In the genomic region with DNA sequence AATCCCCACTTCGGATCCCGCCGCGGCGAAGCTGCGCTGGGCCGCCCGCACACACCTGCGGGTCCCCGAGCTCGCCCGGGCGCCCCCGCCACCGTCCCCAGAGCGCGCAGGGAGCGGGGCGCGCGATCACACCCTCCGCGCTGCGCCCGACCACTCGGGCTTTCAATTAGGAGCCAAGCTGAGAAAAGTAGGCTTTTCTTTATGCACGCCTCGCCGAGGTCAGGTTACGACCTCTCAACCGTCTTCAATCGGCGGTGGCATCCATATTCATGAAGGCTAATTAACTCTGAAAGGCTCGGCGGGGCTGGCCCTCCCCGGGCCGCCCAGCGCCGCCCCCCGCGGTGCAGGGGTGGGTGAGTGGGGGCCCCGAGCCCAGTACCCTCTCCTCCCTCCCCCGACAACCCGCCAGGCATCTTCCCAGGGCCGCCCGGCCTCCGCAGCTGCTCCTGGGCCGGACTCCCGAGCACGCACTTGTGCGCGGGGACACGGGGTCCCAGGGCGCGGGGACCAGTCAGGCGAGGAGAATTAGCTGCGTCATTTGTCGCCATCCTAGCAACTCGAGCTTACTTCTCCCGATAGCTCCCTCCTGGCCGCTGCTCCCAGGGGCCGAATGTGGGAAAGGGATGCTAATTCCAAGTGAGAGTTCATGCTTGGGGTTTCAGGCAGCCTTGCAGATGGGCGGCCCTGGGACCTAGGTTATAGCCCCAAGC, we compare ENCODE assay signal across 1 cellular context.
TF ChIP-seq lines count a peak whose summit lies in the region.

No MANE protein-coding gene starts in this region.

TF ChIP-seq in HEK293, 187 proteins besides CTCF, POLR2A, EP300 and RAD21 (continued from another document):
- TF ChIP-seq, protein P1, sequence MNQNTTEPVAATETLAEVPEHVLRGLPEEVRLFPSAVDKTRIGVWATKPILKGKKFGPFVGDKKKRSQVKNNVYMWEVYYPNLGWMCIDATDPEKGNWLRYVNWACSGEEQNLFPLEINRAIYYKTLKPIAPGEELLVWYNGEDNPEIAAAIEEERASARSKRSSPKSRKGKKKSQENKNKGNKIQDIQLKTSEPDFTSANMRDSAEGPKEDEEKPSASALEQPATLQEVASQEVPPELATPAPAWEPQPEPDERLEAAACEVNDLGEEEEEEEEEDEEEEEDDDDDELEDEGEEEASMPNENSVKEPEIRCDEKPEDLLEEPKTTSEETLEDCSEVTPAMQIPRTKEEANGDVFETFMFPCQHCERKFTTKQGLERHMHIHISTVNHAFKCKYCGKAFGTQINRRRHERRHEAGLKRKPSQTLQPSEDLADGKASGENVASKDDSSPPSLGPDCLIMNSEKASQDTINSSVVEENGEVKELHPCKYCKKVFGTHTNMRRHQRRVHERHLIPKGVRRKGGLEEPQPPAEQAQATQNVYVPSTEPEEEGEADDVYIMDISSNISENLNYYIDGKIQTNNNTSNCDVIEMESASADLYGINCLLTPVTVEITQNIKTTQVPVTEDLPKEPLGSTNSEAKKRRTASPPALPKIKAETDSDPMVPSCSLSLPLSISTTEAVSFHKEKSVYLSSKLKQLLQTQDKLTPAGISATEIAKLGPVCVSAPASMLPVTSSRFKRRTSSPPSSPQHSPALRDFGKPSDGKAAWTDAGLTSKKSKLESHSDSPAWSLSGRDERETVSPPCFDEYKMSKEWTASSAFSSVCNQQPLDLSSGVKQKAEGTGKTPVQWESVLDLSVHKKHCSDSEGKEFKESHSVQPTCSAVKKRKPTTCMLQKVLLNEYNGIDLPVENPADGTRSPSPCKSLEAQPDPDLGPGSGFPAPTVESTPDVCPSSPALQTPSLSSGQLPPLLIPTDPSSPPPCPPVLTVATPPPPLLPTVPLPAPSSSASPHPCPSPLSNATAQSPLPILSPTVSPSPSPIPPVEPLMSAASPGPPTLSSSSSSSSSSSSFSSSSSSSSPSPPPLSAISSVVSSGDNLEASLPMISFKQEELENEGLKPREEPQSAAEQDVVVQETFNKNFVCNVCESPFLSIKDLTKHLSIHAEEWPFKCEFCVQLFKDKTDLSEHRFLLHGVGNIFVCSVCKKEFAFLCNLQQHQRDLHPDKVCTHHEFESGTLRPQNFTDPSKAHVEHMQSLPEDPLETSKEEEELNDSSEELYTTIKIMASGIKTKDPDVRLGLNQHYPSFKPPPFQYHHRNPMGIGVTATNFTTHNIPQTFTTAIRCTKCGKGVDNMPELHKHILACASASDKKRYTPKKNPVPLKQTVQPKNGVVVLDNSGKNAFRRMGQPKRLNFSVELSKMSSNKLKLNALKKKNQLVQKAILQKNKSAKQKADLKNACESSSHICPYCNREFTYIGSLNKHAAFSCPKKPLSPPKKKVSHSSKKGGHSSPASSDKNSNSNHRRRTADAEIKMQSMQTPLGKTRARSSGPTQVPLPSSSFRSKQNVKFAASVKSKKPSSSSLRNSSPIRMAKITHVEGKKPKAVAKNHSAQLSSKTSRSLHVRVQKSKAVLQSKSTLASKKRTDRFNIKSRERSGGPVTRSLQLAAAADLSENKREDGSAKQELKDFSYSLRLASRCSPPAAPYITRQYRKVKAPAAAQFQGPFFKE (tag by site-specific recombination; IDR thresholded peaks at IDR 0.05; ENCODE audit: borderline replicate concordance), result no peak
- TF ChIP-seq, protein P2, sequence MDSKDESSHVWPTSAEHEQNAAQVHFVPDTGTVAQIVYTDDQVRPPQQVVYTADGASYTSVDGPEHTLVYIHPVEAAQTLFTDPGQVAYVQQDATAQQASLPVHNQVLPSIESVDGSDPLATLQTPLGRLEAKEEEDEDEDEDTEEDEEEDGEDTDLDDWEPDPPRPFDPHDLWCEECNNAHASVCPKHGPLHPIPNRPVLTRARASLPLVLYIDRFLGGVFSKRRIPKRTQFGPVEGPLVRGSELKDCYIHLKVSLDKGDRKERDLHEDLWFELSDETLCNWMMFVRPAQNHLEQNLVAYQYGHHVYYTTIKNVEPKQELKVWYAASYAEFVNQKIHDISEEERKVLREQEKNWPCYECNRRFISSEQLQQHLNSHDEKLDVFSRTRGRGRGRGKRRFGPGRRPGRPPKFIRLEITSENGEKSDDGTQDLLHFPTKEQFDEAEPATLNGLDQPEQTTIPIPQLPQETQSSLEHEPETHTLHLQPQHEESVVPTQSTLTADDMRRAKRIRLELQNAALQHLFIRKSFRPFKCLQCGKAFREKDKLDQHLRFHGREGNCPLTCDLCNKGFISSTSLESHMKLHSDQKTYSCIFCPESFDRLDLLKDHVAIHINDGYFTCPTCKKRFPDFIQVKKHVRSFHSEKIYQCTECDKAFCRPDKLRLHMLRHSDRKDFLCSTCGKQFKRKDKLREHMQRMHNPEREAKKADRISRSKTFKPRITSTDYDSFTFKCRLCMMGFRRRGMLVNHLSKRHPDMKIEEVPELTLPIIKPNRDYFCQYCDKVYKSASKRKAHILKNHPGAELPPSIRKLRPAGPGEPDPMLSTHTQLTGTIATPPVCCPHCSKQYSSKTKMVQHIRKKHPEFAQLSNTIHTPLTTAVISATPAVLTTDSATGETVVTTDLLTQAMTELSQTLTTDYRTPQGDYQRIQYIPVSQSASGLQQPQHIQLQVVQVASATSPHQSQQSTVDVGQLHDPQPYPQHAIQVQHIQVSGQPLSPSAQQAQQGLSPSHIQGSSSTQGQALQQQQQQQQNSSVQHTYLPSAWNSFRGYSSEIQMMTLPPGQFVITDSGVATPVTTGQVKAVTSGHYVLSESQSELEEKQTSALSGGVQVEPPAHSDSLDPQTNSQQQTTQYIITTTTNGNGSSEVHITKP (tag by site-specific recombination; IDR thresholded peaks at IDR 0.05), result no peak
- TF ChIP-seq, protein P3, sequence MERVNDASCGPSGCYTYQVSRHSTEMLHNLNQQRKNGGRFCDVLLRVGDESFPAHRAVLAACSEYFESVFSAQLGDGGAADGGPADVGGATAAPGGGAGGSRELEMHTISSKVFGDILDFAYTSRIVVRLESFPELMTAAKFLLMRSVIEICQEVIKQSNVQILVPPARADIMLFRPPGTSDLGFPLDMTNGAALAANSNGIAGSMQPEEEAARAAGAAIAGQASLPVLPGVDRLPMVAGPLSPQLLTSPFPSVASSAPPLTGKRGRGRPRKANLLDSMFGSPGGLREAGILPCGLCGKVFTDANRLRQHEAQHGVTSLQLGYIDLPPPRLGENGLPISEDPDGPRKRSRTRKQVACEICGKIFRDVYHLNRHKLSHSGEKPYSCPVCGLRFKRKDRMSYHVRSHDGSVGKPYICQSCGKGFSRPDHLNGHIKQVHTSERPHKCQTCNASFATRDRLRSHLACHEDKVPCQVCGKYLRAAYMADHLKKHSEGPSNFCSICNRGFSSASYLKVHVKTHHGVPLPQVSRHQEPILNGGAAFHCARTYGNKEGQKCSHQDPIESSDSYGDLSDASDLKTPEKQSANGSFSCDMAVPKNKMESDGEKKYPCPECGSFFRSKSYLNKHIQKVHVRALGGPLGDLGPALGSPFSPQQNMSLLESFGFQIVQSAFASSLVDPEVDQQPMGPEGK (tag by site-specific recombination; IDR thresholded peaks at IDR 0.05), result peak; percentile 54
- TF ChIP-seq, protein P4, sequence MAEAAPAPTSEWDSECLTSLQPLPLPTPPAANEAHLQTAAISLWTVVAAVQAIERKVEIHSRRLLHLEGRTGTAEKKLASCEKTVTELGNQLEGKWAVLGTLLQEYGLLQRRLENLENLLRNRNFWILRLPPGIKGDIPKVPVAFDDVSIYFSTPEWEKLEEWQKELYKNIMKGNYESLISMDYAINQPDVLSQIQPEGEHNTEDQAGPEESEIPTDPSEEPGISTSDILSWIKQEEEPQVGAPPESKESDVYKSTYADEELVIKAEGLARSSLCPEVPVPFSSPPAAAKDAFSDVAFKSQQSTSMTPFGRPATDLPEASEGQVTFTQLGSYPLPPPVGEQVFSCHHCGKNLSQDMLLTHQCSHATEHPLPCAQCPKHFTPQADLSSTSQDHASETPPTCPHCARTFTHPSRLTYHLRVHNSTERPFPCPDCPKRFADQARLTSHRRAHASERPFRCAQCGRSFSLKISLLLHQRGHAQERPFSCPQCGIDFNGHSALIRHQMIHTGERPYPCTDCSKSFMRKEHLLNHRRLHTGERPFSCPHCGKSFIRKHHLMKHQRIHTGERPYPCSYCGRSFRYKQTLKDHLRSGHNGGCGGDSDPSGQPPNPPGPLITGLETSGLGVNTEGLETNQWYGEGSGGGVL (tag by site-specific recombination; IDR thresholded peaks at IDR 0.05), result peak; percentile 91
- TF ChIP-seq, protein P5, sequence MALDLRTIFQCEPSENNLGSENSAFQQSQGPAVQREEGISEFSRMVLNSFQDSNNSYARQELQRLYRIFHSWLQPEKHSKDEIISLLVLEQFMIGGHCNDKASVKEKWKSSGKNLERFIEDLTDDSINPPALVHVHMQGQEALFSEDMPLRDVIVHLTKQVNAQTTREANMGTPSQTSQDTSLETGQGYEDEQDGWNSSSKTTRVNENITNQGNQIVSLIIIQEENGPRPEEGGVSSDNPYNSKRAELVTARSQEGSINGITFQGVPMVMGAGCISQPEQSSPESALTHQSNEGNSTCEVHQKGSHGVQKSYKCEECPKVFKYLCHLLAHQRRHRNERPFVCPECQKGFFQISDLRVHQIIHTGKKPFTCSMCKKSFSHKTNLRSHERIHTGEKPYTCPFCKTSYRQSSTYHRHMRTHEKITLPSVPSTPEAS (tag by site-specific recombination; IDR thresholded peaks at IDR 0.05), result no peak
- TF ChIP-seq, protein P6, sequence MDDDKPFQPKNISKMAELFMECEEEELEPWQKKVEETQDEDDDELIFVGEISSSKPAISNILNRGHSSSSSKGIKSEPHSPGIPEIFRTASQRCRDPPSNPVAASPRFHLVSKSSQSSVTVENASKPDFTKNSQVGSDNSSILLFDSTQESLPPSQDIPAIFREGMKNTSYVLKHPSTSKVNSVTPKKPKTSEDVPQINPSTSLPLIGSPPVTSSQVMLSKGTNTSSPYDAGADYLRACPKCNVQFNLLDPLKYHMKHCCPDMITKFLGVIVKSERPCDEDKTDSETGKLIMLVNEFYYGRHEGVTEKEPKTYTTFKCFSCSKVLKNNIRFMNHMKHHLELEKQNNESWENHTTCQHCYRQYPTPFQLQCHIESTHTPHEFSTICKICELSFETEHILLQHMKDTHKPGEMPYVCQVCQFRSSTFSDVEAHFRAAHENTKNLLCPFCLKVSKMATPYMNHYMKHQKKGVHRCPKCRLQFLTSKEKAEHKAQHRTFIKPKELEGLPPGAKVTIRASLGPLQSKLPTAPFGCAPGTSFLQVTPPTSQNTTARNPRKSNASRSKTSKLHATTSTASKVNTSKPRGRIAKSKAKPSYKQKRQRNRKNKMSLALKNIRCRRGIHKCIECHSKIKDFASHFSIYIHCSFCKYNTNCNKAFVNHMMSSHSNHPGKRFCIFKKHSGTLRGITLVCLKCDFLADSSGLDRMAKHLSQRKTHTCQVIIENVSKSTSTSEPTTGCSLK (tag by site-specific recombination; IDR thresholded peaks at IDR 0.05), result no peak
- TF ChIP-seq GLIS1 (tag by site-specific recombination; IDR thresholded peaks at IDR 0.05) (peak; percentile 48; the same call in 1 of the 2 replicates), SP2 (tag by site-specific recombination; IDR thresholded peaks at IDR 0.05) (0 out of 2 replicates have a peak, but pooled peaks have one; percentile 22), ZIC2 (tag by site-specific recombination; IDR thresholded peaks at IDR 0.05) (no peak), ZBTB8A (tag by site-specific recombination; IDR thresholded peaks at IDR 0.05) (peak; percentile 77), EGR2 (tag by site-specific recombination; IDR thresholded peaks at IDR 0.05; ENCODE audit: low read depth) (no peak), PRDM1 (tag by site-specific recombination; IDR thresholded peaks at IDR 0.05) (peak; percentile 51), ZNF335 (tag by site-specific recombination; conservative IDR thresholded peaks at IDR 0.05) (peak; percentile 38; the same call in 1 of the 2 replicates), ZBTB48 (tag by site-specific recombination; IDR thresholded peaks at IDR 0.05) (0 out of 2 replicates have a peak, but pooled peaks have one; percentile 25), ZBTB20 (tag by site-specific recombination; IDR thresholded peaks at IDR 0.05) (peak; percentile 31; the same call in 1 of the 2 replicates)
- TF ChIP-seq, protein P7, sequence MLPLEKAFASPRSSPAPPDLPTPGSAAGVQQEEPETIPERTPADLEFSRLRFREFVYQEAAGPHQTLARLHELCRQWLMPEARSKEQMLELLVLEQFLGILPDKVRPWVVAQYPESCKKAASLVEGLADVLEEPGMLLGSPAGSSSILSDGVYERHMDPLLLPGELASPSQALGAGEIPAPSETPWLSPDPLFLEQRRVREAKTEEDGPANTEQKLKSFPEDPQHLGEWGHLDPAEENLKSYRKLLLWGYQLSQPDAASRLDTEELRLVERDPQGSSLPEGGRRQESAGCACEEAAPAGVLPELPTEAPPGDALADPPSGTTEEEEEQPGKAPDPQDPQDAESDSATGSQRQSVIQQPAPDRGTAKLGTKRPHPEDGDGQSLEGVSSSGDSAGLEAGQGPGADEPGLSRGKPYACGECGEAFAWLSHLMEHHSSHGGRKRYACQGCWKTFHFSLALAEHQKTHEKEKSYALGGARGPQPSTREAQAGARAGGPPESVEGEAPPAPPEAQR (tag by site-specific recombination; IDR thresholded peaks at IDR 0.05), result no peak
- TF ChIP-seq, protein P8, sequence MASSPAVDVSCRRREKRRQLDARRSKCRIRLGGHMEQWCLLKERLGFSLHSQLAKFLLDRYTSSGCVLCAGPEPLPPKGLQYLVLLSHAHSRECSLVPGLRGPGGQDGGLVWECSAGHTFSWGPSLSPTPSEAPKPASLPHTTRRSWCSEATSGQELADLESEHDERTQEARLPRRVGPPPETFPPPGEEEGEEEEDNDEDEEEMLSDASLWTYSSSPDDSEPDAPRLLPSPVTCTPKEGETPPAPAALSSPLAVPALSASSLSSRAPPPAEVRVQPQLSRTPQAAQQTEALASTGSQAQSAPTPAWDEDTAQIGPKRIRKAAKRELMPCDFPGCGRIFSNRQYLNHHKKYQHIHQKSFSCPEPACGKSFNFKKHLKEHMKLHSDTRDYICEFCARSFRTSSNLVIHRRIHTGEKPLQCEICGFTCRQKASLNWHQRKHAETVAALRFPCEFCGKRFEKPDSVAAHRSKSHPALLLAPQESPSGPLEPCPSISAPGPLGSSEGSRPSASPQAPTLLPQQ (tag by site-specific recombination; IDR thresholded peaks at IDR 0.05), result peak; percentile 21; the same call in 1 of the 2 replicates
- TF ChIP-seq, protein P9, sequence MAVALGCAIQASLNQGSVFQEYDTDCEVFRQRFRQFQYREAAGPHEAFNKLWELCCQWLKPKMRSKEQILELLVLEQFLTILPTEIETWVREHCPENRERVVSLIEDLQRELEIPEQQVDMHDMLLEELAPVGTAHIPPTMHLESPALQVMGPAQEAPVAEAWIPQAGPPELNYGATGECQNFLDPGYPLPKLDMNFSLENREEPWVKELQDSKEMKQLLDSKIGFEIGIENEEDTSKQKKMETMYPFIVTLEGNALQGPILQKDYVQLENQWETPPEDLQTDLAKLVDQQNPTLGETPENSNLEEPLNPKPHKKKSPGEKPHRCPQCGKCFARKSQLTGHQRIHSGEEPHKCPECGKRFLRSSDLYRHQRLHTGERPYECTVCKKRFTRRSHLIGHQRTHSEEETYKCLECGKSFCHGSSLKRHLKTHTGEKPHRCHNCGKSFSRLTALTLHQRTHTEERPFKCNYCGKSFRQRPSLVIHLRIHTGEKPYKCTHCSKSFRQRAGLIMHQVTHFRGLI (tag by site-specific recombination; IDR thresholded peaks at IDR 0.05), result peak; percentile 40; the same call in 1 of the 2 replicates
